ENCODE assay signal across 14 cellular contexts in the genomic region with DNA sequence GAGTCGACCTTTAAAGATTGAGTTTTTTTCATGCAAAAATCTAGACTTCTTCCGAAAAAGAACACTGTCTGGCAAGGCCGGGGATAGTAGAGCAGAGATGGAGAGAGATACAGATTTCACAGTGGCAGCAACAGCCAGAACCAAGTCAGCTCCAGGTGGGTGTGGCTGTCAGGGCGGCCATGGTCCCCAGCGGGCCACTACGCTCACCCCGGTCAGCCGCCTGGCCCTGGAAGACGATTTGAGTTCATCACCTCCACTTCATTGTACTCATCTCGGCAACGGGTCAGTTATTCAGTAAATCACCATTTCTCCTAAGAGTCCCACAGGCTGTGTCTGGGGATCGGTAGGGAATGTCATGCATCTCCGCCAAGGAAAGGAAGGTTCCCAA.
"Had no signal": no experiment of that assay in that cellular context is flagged by ENCODE, and none has a peak within 500 bp of the region (broad histone marks: within the 10 kb centered on the region; RNA-seq: fewer than 3 reads in every experiment).

No MANE protein-coding gene starts in this region.

- H3K4me1 Mint-ChIP-seq: naive thymus-derived CD4-positive, alpha-beta T cell; nephron progenitor cell had no signal

- H3K27me3 ChIP-seq: heart left ventricle, uterus had no signal

- DNase-seq: heart left ventricle; hippocampal formation; kidney glomerular epithelial cell; mesenchymal stem cell; naive thymus-derived CD4-positive, alpha-beta T cell; nephron progenitor cell; right cardiac atrium; small intestine; stimulated activated CD4-positive, alpha-beta T cell treated with anti-CD3 and anti-CD28 coated beads, Interleukin-12 subunit alpha, Interleukin-12 subunit beta, amount 100 ng/mL, for 4 hours; stimulated activated naive CD4-positive, alpha-beta T cell; trophoblast cell; uterus had no signal

- ATAC-seq: esophagus mucosa; heart left ventricle; naive thymus-derived CD4-positive, alpha-beta T cell; right cardiac atrium had no signal

- H3K4me3 ChIP-seq: heart left ventricle, uterus had no signal

- H3K27ac Mint-ChIP-seq: dendritic cell treated with granulocyte-macrophage colony-stimulating factor and Interleukin-4, amounts not matched to agents 40 ng/mL and 50 ng/mL, for 4 days; naive thymus-derived CD4-positive, alpha-beta T cell; nephron progenitor cell had no signal

- H3K27me3 Mint-ChIP-seq: dendritic cell treated with granulocyte-macrophage colony-stimulating factor and Interleukin-4, amounts not matched to agents 40 ng/mL and 50 ng/mL, for 4 days had no signal

- H3K36me3 ChIP-seq: heart left ventricle, uterus had no signal

- H3K4me1 ChIP-seq: heart left ventricle, uterus had no signal

- H3K27ac ChIP-seq: heart left ventricle, uterus had no signal

- H3K4me3 Mint-ChIP-seq: dendritic cell treated with granulocyte-macrophage colony-stimulating factor and Interleukin-4, amounts not matched to agents 40 ng/mL and 50 ng/mL, for 4 days; naive thymus-derived CD4-positive, alpha-beta T cell; nephron progenitor cell had no signal
